Comparison of ENCODE assay signal across 1 cellular context in the genomic region with DNA sequence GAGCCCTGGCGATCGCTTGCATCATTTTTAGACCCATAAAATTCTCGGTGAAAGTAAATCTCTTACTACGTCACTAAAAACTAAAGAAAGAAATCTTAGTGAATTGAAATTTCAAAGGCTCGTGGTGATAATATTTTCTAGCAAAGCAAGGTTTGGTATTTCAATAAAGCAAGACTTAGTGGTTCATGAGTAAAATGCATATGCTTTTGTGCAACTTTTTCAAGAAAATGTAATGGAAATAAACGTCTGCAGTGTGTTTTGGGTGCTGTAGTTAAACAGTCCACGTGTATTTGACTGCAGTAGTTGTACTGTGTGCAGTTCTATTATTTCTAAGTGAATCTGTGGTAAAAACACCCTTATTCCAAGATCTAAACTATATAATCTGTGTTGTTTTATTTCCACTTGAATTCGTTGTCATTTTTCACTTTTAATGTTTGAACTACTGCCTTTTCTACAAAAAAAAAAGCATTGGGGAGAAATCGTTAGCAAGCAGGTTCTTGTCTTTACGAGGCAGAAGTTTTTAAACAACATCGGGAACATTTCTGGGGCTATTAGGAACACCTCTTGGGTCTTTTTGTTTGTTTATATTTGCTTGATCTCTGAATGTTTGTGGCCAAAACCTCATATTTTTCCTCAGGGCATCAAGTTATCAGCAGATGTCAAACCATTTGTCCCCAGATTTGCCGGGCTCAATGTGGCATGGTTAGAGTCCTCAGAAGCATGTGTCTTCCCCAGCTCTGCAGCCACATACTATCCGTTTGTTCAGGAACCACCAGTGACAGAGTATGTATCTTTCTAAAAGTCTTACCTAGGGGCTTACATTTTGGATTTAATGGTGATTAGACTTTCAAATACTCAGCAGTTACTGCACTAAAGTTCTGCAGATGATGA.
TF ChIP-seq lines count a peak whose summit lies in the region.

No MANE protein-coding gene starts in this region.

TF ChIP-seq in GM12878, 131 proteins besides CTCF, POLR2A, EP300 and RAD21 (continues in another document):
- TF ChIP-seq YY1 (IDR thresholded peaks at IDR 0.05; ENCODE audit: low read depth, low read length) (no peak), ATF7 (IDR thresholded peaks at IDR 0.05; ENCODE audit: low read depth) (peak; percentile 90), FOXM1 (IDR thresholded peaks at IDR 0.05; ENCODE audit: low read depth, low read length) (peak; percentile 46), SPI1 (IDR thresholded peaks at IDR 0.05; ENCODE audit: borderline replicate concordance, insufficient read depth, low read depth, low read length) (no peak), PAX8 (IDR thresholded peaks at IDR 0.05) (peak; percentile 64; the same call in 1 of the 2 replicates), ASH2L (IDR thresholded peaks at IDR 0.05; ENCODE audit: borderline replicate concordance, low read depth) (no peak), EGR1 (IDR thresholded peaks at IDR 0.05; ENCODE audit: borderline replicate concordance in 1 of 2, low read depth in 2 of 2, low read length in 2 of 2) (no peak), ZNF217 (IDR thresholded peaks at IDR 0.05) (no peak), NFIC (IDR thresholded peaks at IDR 0.05; ENCODE audit: low read depth, low read length) (0 out of 2 replicates have a peak, but pooled peaks have one; percentile 23), SMC3 (IDR thresholded peaks at IDR 0.05; ENCODE audit: borderline replicate concordance, low read length) (no peak), STAT1 (conservative IDR thresholded peaks at IDR 0.05) (no peak), RELA (IDR thresholded peaks at IDR 0.05; ENCODE audit: borderline replicate concordance, partially characterized antibody) (no peak), RCOR1 (conservative IDR thresholded peaks at IDR 0.05; ENCODE audit: low read depth, low read length) (no peak), CBX5 (IDR thresholded peaks at IDR 0.05; ENCODE audit: low read depth) (no peak), ETV6 (conservative IDR thresholded peaks at IDR 0.05 in 1 of 2, IDR thresholded peaks at IDR 0.05 in 1 of 2; ENCODE audit: borderline replicate concordance in 1 of 2, low read depth in 1 of 2) (no peak), EZH2 (IDR thresholded peaks at IDR 0.05; ENCODE audit: borderline replicate concordance, control insufficient read depth, low read depth, low read length) (no peak), MYC (IDR thresholded peaks at IDR 0.05; ENCODE audit: insufficient read depth, insufficient read length, insufficient replicate concordance, low read length, severe bottlenecking) (no peak), POU2F2 (IDR thresholded peaks at IDR 0.05; ENCODE audit: borderline replicate concordance, low read depth, low read length) (no peak), BACH1 (IDR thresholded peaks at IDR 0.05; ENCODE audit: borderline replicate concordance) (no peak), NR2F1 (conservative IDR thresholded peaks at IDR 0.05) (no peak), ESRRA (IDR thresholded peaks at IDR 0.05; ENCODE audit: low read length) (no peak), SREBF1 (IDR thresholded peaks at IDR 0.05; ENCODE audit: low read length) (no peak)
- TF ChIP-seq, protein P1, sequence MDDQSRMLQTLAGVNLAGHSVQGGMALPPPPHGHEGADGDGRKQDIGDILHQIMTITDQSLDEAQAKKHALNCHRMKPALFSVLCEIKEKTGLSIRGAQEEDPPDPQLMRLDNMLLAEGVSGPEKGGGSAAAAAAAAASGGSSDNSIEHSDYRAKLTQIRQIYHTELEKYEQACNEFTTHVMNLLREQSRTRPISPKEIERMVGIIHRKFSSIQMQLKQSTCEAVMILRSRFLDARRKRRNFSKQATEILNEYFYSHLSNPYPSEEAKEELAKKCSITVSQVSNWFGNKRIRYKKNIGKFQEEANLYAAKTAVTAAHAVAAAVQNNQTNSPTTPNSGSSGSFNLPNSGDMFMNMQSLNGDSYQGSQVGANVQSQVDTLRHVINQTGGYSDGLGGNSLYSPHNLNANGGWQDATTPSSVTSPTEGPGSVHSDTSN (IDR thresholded peaks at IDR 0.05; ENCODE audit: insufficient replicate concordance, low read depth, low read length) = no peak
- TF ChIP-seq, protein P2, sequence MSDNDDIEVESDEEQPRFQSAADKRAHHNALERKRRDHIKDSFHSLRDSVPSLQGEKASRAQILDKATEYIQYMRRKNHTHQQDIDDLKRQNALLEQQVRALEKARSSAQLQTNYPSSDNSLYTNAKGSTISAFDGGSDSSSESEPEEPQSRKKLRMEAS (IDR thresholded peaks at IDR 0.05; ENCODE audit: low read depth, low read length) = no peak
- TF ChIP-seq, protein P3, sequence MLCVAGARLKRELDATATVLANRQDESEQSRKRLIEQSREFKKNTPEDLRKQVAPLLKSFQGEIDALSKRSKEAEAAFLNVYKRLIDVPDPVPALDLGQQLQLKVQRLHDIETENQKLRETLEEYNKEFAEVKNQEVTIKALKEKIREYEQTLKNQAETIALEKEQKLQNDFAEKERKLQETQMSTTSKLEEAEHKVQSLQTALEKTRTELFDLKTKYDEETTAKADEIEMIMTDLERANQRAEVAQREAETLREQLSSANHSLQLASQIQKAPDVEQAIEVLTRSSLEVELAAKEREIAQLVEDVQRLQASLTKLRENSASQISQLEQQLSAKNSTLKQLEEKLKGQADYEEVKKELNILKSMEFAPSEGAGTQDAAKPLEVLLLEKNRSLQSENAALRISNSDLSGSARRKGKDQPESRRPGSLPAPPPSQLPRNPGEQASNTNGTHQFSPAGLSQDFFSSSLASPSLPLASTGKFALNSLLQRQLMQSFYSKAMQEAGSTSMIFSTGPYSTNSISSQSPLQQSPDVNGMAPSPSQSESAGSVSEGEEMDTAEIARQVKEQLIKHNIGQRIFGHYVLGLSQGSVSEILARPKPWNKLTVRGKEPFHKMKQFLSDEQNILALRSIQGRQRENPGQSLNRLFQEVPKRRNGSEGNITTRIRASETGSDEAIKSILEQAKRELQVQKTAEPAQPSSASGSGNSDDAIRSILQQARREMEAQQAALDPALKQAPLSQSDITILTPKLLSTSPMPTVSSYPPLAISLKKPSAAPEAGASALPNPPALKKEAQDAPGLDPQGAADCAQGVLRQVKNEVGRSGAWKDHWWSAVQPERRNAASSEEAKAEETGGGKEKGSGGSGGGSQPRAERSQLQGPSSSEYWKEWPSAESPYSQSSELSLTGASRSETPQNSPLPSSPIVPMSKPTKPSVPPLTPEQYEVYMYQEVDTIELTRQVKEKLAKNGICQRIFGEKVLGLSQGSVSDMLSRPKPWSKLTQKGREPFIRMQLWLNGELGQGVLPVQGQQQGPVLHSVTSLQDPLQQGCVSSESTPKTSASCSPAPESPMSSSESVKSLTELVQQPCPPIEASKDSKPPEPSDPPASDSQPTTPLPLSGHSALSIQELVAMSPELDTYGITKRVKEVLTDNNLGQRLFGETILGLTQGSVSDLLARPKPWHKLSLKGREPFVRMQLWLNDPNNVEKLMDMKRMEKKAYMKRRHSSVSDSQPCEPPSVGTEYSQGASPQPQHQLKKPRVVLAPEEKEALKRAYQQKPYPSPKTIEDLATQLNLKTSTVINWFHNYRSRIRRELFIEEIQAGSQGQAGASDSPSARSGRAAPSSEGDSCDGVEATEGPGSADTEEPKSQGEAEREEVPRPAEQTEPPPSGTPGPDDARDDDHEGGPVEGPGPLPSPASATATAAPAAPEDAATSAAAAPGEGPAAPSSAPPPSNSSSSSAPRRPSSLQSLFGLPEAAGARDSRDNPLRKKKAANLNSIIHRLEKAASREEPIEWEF (IDR thresholded peaks at IDR 0.05; ENCODE audit: insufficient replicate concordance, low read depth, low read length) = no peak
- TF ChIP-seq, protein P4, sequence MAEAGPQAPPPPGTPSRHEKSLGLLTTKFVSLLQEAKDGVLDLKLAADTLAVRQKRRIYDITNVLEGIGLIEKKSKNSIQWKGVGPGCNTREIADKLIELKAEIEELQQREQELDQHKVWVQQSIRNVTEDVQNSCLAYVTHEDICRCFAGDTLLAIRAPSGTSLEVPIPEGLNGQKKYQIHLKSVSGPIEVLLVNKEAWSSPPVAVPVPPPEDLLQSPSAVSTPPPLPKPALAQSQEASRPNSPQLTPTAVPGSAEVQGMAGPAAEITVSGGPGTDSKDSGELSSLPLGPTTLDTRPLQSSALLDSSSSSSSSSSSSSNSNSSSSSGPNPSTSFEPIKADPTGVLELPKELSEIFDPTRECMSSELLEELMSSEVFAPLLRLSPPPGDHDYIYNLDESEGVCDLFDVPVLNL (IDR thresholded peaks at IDR 0.05; ENCODE audit: low read depth, low read length) = no peak
- TF ChIP-seq, protein P5, sequence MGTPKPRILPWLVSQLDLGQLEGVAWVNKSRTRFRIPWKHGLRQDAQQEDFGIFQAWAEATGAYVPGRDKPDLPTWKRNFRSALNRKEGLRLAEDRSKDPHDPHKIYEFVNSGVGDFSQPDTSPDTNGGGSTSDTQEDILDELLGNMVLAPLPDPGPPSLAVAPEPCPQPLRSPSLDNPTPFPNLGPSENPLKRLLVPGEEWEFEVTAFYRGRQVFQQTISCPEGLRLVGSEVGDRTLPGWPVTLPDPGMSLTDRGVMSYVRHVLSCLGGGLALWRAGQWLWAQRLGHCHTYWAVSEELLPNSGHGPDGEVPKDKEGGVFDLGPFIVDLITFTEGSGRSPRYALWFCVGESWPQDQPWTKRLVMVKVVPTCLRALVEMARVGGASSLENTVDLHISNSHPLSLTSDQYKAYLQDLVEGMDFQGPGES (IDR thresholded peaks at IDR 0.05) = no peak
- TF ChIP-seq, protein P6, sequence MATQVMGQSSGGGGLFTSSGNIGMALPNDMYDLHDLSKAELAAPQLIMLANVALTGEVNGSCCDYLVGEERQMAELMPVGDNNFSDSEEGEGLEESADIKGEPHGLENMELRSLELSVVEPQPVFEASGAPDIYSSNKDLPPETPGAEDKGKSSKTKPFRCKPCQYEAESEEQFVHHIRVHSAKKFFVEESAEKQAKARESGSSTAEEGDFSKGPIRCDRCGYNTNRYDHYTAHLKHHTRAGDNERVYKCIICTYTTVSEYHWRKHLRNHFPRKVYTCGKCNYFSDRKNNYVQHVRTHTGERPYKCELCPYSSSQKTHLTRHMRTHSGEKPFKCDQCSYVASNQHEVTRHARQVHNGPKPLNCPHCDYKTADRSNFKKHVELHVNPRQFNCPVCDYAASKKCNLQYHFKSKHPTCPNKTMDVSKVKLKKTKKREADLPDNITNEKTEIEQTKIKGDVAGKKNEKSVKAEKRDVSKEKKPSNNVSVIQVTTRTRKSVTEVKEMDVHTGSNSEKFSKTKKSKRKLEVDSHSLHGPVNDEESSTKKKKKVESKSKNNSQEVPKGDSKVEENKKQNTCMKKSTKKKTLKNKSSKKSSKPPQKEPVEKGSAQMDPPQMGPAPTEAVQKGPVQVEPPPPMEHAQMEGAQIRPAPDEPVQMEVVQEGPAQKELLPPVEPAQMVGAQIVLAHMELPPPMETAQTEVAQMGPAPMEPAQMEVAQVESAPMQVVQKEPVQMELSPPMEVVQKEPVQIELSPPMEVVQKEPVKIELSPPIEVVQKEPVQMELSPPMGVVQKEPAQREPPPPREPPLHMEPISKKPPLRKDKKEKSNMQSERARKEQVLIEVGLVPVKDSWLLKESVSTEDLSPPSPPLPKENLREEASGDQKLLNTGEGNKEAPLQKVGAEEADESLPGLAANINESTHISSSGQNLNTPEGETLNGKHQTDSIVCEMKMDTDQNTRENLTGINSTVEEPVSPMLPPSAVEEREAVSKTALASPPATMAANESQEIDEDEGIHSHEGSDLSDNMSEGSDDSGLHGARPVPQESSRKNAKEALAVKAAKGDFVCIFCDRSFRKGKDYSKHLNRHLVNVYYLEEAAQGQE (IDR thresholded peaks at IDR 0.05; ENCODE audit: low read depth, low read length) = no peak
- TF ChIP-seq, protein P7, sequence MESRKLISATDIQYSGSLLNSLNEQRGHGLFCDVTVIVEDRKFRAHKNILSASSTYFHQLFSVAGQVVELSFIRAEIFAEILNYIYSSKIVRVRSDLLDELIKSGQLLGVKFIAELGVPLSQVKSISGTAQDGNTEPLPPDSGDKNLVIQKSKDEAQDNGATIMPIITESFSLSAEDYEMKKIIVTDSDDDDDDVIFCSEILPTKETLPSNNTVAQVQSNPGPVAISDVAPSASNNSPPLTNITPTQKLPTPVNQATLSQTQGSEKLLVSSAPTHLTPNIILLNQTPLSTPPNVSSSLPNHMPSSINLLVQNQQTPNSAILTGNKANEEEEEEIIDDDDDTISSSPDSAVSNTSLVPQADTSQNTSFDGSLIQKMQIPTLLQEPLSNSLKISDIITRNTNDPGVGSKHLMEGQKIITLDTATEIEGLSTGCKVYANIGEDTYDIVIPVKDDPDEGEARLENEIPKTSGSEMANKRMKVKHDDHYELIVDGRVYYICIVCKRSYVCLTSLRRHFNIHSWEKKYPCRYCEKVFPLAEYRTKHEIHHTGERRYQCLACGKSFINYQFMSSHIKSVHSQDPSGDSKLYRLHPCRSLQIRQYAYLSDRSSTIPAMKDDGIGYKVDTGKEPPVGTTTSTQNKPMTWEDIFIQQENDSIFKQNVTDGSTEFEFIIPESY (IDR thresholded peaks at IDR 0.05) = no peak
- TF ChIP-seq, protein P8, sequence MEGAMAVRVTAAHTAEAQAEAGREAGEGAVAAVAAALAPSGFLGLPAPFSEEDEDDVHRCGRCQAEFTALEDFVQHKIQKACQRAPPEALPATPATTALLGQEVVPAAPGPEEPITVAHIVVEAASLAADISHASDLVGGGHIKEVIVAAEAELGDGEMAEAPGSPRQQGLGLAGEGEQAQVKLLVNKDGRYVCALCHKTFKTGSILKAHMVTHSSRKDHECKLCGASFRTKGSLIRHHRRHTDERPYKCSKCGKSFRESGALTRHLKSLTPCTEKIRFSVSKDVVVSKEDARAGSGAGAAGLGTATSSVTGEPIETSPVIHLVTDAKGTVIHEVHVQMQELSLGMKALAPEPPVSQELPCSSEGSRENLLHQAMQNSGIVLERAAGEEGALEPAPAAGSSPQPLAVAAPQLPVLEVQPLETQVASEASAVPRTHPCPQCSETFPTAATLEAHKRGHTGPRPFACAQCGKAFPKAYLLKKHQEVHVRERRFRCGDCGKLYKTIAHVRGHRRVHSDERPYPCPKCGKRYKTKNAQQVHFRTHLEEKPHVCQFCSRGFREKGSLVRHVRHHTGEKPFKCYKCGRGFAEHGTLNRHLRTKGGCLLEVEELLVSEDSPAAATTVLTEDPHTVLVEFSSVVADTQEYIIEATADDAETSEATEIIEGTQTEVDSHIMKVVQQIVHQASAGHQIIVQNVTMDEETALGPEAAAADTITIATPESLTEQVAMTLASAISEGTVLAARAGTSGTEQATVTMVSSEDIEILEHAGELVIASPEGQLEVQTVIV (IDR thresholded peaks at IDR 0.05; ENCODE audit: borderline replicate concordance, partially characterized antibody) = no peak
- TF ChIP-seq, protein P9, sequence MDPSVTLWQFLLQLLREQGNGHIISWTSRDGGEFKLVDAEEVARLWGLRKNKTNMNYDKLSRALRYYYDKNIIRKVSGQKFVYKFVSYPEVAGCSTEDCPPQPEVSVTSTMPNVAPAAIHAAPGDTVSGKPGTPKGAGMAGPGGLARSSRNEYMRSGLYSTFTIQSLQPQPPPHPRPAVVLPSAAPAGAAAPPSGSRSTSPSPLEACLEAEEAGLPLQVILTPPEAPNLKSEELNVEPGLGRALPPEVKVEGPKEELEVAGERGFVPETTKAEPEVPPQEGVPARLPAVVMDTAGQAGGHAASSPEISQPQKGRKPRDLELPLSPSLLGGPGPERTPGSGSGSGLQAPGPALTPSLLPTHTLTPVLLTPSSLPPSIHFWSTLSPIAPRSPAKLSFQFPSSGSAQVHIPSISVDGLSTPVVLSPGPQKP (IDR thresholded peaks at IDR 0.05; ENCODE audit: low read depth, low read length) = no peak
- TF ChIP-seq, protein P10, sequence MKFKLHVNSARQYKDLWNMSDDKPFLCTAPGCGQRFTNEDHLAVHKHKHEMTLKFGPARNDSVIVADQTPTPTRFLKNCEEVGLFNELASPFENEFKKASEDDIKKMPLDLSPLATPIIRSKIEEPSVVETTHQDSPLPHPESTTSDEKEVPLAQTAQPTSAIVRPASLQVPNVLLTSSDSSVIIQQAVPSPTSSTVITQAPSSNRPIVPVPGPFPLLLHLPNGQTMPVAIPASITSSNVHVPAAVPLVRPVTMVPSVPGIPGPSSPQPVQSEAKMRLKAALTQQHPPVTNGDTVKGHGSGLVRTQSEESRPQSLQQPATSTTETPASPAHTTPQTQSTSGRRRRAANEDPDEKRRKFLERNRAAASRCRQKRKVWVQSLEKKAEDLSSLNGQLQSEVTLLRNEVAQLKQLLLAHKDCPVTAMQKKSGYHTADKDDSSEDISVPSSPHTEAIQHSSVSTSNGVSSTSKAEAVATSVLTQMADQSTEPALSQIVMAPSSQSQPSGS (IDR thresholded peaks at IDR 0.05; ENCODE audit: low read length) = 0 out of 2 replicates have a peak, but pooled peaks have one; percentile 44
